8 cellular contexts compared by ENCODE assay signal in genomic region chr2:230872968-230873669, GRCh38. TPM values are rescaled to one million over a fixed set of nuclear protein-coding genes. Genes with fewer than 3 reads are reported as not detected.
DNase-seq lines count a peak whose midpoint lies in the region; ATAC-seq and TF ChIP-seq lines count a peak whose summit lies in the region.

No MANE protein-coding gene starts in this region.

- DNase-seq in esophagus squamous epithelium (lab: John Stamatoyannopoulos, UW) (no peak), MV-4-11 (lab: John Stamatoyannopoulos, UW) (no peak), erythroblast (lab: John Stamatoyannopoulos, UW) (no peak), COLO829 (ENCODE audit: low spot score) (no peak)
- no peak for DNase-seq in stimulated activated CD4-positive, alpha-beta T cell treated with anti-CD3 and anti-CD28 coated beads, Interleukin-4, amount 100 ng/mL, for 1 hour

- TF ChIP-seq POLR2A in esophagus squamous epithelium (IDR thresholded peaks at IDR 0.05) (no peak), erythroblast (IDR thresholded peaks at IDR 0.05; ENCODE audit: low read length) (no peak)

- no peaks in the 10 kb centered on the region for H3K9me3 ChIP-seq in esophagus squamous epithelium

- intact Hi-C loops in esophagus squamous epithelium (cut with DNase I): no loop called here

- peaks cover 17 to 56% (median 18%) of the 10 kb centered on the region in 3 donors for H3K4me1 ChIP-seq in esophagus squamous epithelium

- H3K4me3 ChIP-seq in GM12875 (ENCODE audit: low read depth, low read length): peak overlapping the region; percentile 34
- no peak overlapping the region for H3K4me3 ChIP-seq in esophagus squamous epithelium

- TF ChIP-seq CTCF in GM12875 (IDR thresholded peaks at IDR 0.05; ENCODE audit: borderline replicate concordance, insufficient read depth, low read depth, low read length) (no peak), esophagus squamous epithelium (IDR thresholded peaks at IDR 0.05) (no peak)

- H3K36me3 ChIP-seq in esophagus squamous epithelium: peaks cover 0 to 28% (median 0%) of the 10 kb centered on the region in 3 donors

- peak overlapping the region in 3 of 4 donors; percentile 69 to 75 (median 74) for H3K27ac ChIP-seq in esophagus squamous epithelium

- 73 to 89% methylated on average over 16 to 17 of the region's 21 CpGs for WGBS in esophagus squamous epithelium, 2 donors

- no peaks in the 10 kb centered on the region for H3K27me3 ChIP-seq in esophagus squamous epithelium

- ATAC-seq in GM19463 (IDR thresholded peaks at IDR 0.05; ENCODE audit: unreplicated experiment) (peak; percentile 50), HG03159 (IDR thresholded peaks at IDR 0.05; ENCODE audit: unreplicated experiment) (peak; percentile 71)

RNA-seq across cellular contexts. Expression of gene ITM2C, which starts 8.4 kb away (rescaled TPM):
- 10 to 100 TPM in 2 of 4 donors, 1 to 10 TPM in 2; 3.8 to 31.9 (median 10.3) TPM for total RNA-seq in esophagus squamous epithelium

RNA-seq across cellular contexts. Expression of gene GPR55, which starts 51.9 kb away (rescaled TPM):
- under 1 TPM; 0.61 to 0.88 (median 0.78) TPM for total RNA-seq in esophagus squamous epithelium
